8 cellular contexts compared by ENCODE assay signal in genomic region chr1:50967416-50968020, GRCh38. TPM values are rescaled to one million over a fixed set of nuclear protein-coding genes. Genes with fewer than 3 reads are reported as not detected.
A peak's percentile ranks its signal among the peaks of the same experiment; 100 is the strongest.
DNase-seq lines count a peak whose midpoint lies in the region; ATAC-seq and TF ChIP-seq lines count a peak whose summit lies in the region.

No MANE protein-coding gene starts in this region.

- DNase-seq in NCI-H2171 treated with DMSO at 0.1 percent for 48 hours (lab: John Stamatoyannopoulos, UW) (peak; percentile 15), NCI-H2171 (lab: John Stamatoyannopoulos, UW) (no peak), MG63 (peak; percentile 30), memory B cell (ENCODE audit: low spot score in 2 of 2) (no peak), HuH-7 (ENCODE audit: low spot score) (no peak)
- DNase-seq in stimulated activated naive CD4-positive, alpha-beta T cell (lab: John Stamatoyannopoulos, UW) = no peak

- peak overlapping the region; percentile 81 for H3K4me3 ChIP-seq in MG63

- H3K27me3 Mint-ChIP-seq in brain (peaks cover 43% of the 10 kb centered on the region), memory B cell (peaks cover 7% of the 10 kb centered on the region)

- ATAC-seq in memory B cell (ENCODE audit: low read depth) (no peak), GM18867 (IDR thresholded peaks at IDR 0.05; ENCODE audit: unreplicated experiment) (no peak)

- TF ChIP-seq CTCF in brain (conservative IDR thresholded peaks at IDR 0.05) = no peak

- H3K4me3 Mint-ChIP-seq in brain (peak overlapping the region; percentile 85 to 97 (median 95)), memory B cell (peak overlapping the region; percentile 90)

- no peaks in the 10 kb centered on the region for H3K9me3 ChIP-seq in MG63

- H3K27me3 ChIP-seq in MG63 = no peaks in the 10 kb centered on the region

- H3K36me3 Mint-ChIP-seq in brain (no peaks in the 10 kb centered on the region), memory B cell (no peaks in the 10 kb centered on the region)

- peaks cover 31% of the 10 kb centered on the region for H3K4me1 Mint-ChIP-seq in brain
- peaks cover 15% of the 10 kb centered on the region for H3K4me1 Mint-ChIP-seq in memory B cell

- peaks cover 11% of the 10 kb centered on the region for H3K36me3 ChIP-seq in MG63

- no peaks in the 10 kb centered on the region for H3K9me3 Mint-ChIP-seq in brain
- no peaks in the 10 kb centered on the region for H3K9me3 Mint-ChIP-seq in memory B cell

- peak overlapping the region in 3 of 5 experiments; percentile 71 to 97 (median 92) for H3K27ac Mint-ChIP-seq in brain
- H3K27ac Mint-ChIP-seq in memory B cell = peak overlapping the region; percentile 81

RNA-seq across cellular contexts. Expression of gene CDKN2C, which starts 2.5 kb away (rescaled TPM):
- total RNA-seq in MG63 (2014; rRNA removed; shearing (Covaris generic); ENCODE audit: low replicate concordance) = 80.5 and 107 TPM in 2 replicates
- 251 TPM for polyA plus RNA-seq in brain (ENCODE audit: insufficient read depth, low read depth, low replicate concordance)

RNA-seq across cellular contexts. Expression of gene FAF1, which starts 7.5 kb away (rescaled TPM):
- 58.6 and 111 TPM in 2 replicates for total RNA-seq in MG63 (2014; rRNA removed; shearing (Covaris generic); ENCODE audit: low replicate concordance)
- polyA plus RNA-seq in brain (ENCODE audit: insufficient read depth, low read depth, low replicate concordance) = 120 TPM

Comparison
In these comparisons a context has a peak if more than half of its experiments do, and no peak if none do; other contexts are left out.
1. DNase-seq: peak in NCI-H2171 treated with DMSO at 0.1 percent for 48 hours (single experiment) and MG63 (single experiment); none in NCI-H2171 (single experiment), memory B cell (0 of 2), HuH-7 (single experiment) and stimulated activated naive CD4-positive, alpha-beta T cell (0 of 6).